ENCODE assay signal across 8 cellular contexts in genomic region chr12:12356886-12357696, GRCh38. TPM values are rescaled to one million over a fixed set of nuclear protein-coding genes. Genes with fewer than 3 reads are reported as not detected.
DNase-seq lines count a peak whose midpoint lies in the region; ATAC-seq and TF ChIP-seq lines count a peak whose summit lies in the region.

Gene BORCS5 (plus strand): TSS chr12:12357078. CDS start chr12:12357452, 374 bp downstream.

- CTCF ChIA-PET in naive thymus-derived CD4-positive, alpha-beta T cell (lab: Charles Lee), result interaction anchor here (0.5 to 2.5 kb wide), 21 partner anchors 10 to 801 kb away, joined by 3 to 13 read pairs (median 4); partner anchors contain the start of gene DUSP16

- H3K27ac Mint-ChIP-seq in activated T-helper 17 cell treated with anti-CD3 and anti-CD28 coated beads, Interleukin-2, amount 50 U/mL, for 72 hours, result peak within 1 kb of the TSS; percentile 94
- H3K27ac Mint-ChIP-seq in naive thymus-derived CD4-positive, alpha-beta T cell, result peak within 1 kb of the TSS; percentile 92 to 99 (median 98)
- peak within 1 kb of the TSS; percentile 99 for H3K27ac Mint-ChIP-seq in stimulated activated naive B cell treated with anti-CD40 and anti-IgM and Interleukin-4, amounts not matched to agents 10 μg/mL and 1 μg/mL and 100 μg/mL, for 72 hours

- H3K4me3 Mint-ChIP-seq in activated T-helper 17 cell treated with anti-CD3 and anti-CD28 coated beads, Interleukin-2, amount 50 U/mL, for 72 hours, result peak within 1 kb of the TSS; percentile 93
- peak within 1 kb of the TSS; percentile 90 to 99 (median 96) for H3K4me3 Mint-ChIP-seq in naive thymus-derived CD4-positive, alpha-beta T cell
- H3K4me3 Mint-ChIP-seq in stimulated activated naive B cell treated with anti-CD40 and anti-IgM and Interleukin-4, amounts not matched to agents 10 μg/mL and 1 μg/mL and 100 μg/mL, for 72 hours, result peak within 1 kb of the TSS; percentile 93 to 95

- no peaks in the 10 kb centered on the region for H3K9me3 ChIP-seq in naive thymus-derived CD4-positive, alpha-beta T cell (ENCODE audit: control insufficient read depth in 2 of 3, low read length in 3 of 3)

- H3K9me3 Mint-ChIP-seq in activated T-helper 17 cell treated with anti-CD3 and anti-CD28 coated beads, Interleukin-2, amount 50 U/mL, for 72 hours, result no peaks in the 10 kb centered on the region
- peaks cover 0 to 3% (median 0%) of the 10 kb centered on the region in 11 donors for H3K9me3 Mint-ChIP-seq in naive thymus-derived CD4-positive, alpha-beta T cell
- H3K9me3 Mint-ChIP-seq in stimulated activated naive B cell treated with anti-CD40 and anti-IgM and Interleukin-4, amounts not matched to agents 10 μg/mL and 1 μg/mL and 100 μg/mL, for 72 hours, result no peaks in the 10 kb centered on the region

- H3K36me3 ChIP-seq in naive thymus-derived CD4-positive, alpha-beta T cell (ENCODE audit: control insufficient read depth in 2 of 3, insufficient read depth in 3 of 3, low read length in 3 of 3), result peaks cover 0 to 4% (median 0%) of the 10 kb centered on the region in 3 experiments

- peaks cover 12% of the 10 kb centered on the region for H3K4me1 Mint-ChIP-seq in activated T-helper 17 cell treated with anti-CD3 and anti-CD28 coated beads, Interleukin-2, amount 50 U/mL, for 72 hours
- H3K4me1 Mint-ChIP-seq in naive thymus-derived CD4-positive, alpha-beta T cell, result peaks cover 31 to 74% (median 64%) of the 10 kb centered on the region in 7 donors
- H3K4me1 Mint-ChIP-seq in stimulated activated naive B cell treated with anti-CD40 and anti-IgM and Interleukin-4, amounts not matched to agents 10 μg/mL and 1 μg/mL and 100 μg/mL, for 72 hours, result peaks cover 14 to 24% of the 10 kb centered on the region in 2 donors

- H3K4me1 ChIP-seq in naive thymus-derived CD4-positive, alpha-beta T cell (ENCODE audit: control insufficient read depth in 2 of 2, insufficient read depth in 2 of 2, low read length in 2 of 2), result peaks cover 14 to 28% of the 10 kb centered on the region in 2 donors

- H3K4me3 ChIP-seq in naive thymus-derived CD4-positive, alpha-beta T cell (ENCODE audit: low read length), result peak within 1 kb of the TSS; percentile 85

- H3K27me3 Mint-ChIP-seq in activated T-helper 17 cell treated with anti-CD3 and anti-CD28 coated beads, Interleukin-2, amount 50 U/mL, for 72 hours, result no peaks in the 10 kb centered on the region
- H3K27me3 Mint-ChIP-seq in naive thymus-derived CD4-positive, alpha-beta T cell, result no peaks in the 10 kb centered on the region
- no peaks in the 10 kb centered on the region for H3K27me3 Mint-ChIP-seq in stimulated activated naive B cell treated with anti-CD40 and anti-IgM and Interleukin-4, amounts not matched to agents 10 μg/mL and 1 μg/mL and 100 μg/mL, for 72 hours

- intact Hi-C loops in naive thymus-derived CD4-positive, alpha-beta T cell (cut with micrococcal nuclease), result loop anchor here (1.0 to 10.0 kb wide), 22 partner anchors 8 to 1186 kb away; partner anchors contain the start of genes CDKN1B (in 2 of the 2), CREBL2 (in 2 of the 2), ETV6 (in 2 of the 2) and GPR19 (in 2 of the 2)

- POLR2A ChIA-PET in naive thymus-derived CD4-positive, alpha-beta T cell (lab: Charles Lee), result interaction anchor here (0.6 to 4.0 kb wide), 44 partner anchors 8 to 841 kb away, joined by 3 to 88 read pairs (median 4); partner anchors contain the start of genes CDKN1B, CREBL2, DUSP16 and ETV6

- peak within 1 kb of the TSS; percentile 99 for H3K27ac ChIP-seq in naive thymus-derived CD4-positive, alpha-beta T cell (ENCODE audit: low read depth, low read length)

- peak; percentile 92 for ATAC-seq in activated T-helper 17 cell treated with anti-CD3 and anti-CD28 coated beads, Interleukin-2, amount 50 U/mL, for 72 hours (replicated peaks)
- ATAC-seq in naive thymus-derived CD4-positive, alpha-beta T cell, result peak; percentile 96
- ATAC-seq in stimulated activated naive B cell treated with anti-CD40 and anti-IgM and Interleukin-4, amounts not matched to agents 10 μg/mL and 1 μg/mL and 100 μg/mL, for 72 hours (replicated peaks), result peak; percentile 91 to 95

- no peaks in the 10 kb centered on the region for H3K27me3 ChIP-seq in naive thymus-derived CD4-positive, alpha-beta T cell (ENCODE audit: control insufficient read depth in 2 of 2, insufficient read depth in 2 of 2, low read length in 2 of 2)

- TF ChIP-seq CTCF in LNCAP (IDR thresholded peaks at IDR 0.05), result peak; percentile 48; the same call in 1 of the 2 replicates

- DNase-seq in ELF-1 (ENCODE audit: low read depth, low spot score) (peak; percentile 97), GOT3 (lab: John Stamatoyannopoulos, UW) (peak; percentile 79), RPMI8226 (peak; percentile 100), fibroblast of gingiva (ENCODE audit: low read depth) (peak; percentile 91)
- DNase-seq in naive thymus-derived CD4-positive, alpha-beta T cell, result peak; percentile 94 to 99 (median 97)
- DNase-seq in stimulated activated naive B cell treated with anti-CD40 and anti-IgM and Interleukin-4, amounts not matched to agents 10 μg/mL and 1 μg/mL and 100 μg/mL, for 72 hours, result peak; percentile 98

- peaks cover 24% of the 10 kb centered on the region for H3K36me3 Mint-ChIP-seq in activated T-helper 17 cell treated with anti-CD3 and anti-CD28 coated beads, Interleukin-2, amount 50 U/mL, for 72 hours (ENCODE audit: low read depth)
- peaks cover 0 to 9% (median 7%) of the 10 kb centered on the region in 5 donors for H3K36me3 Mint-ChIP-seq in naive thymus-derived CD4-positive, alpha-beta T cell
- peaks cover 7 to 10% of the 10 kb centered on the region in 2 donors for H3K36me3 Mint-ChIP-seq in stimulated activated naive B cell treated with anti-CD40 and anti-IgM and Interleukin-4, amounts not matched to agents 10 μg/mL and 1 μg/mL and 100 μg/mL, for 72 hours

RNA-seq across cellular contexts. Expression of gene BORCS5, which starts in this region (rescaled TPM):
- total RNA-seq in activated T-helper 17 cell treated with anti-CD3 and anti-CD28 coated beads, Interleukin-2, amount 50 U/mL, for 72 hours, result 10 to 100 TPM; 26.1 to 43.8 TPM
- total RNA-seq in naive thymus-derived CD4-positive, alpha-beta T cell, result 10 to 100 TPM; 15.3 to 28.2 (median 22.1) TPM
- 10 to 100 TPM in 1 of 2 donors, 1 to 10 TPM in 1; 8.4 to 15.6 TPM for polyA plus RNA-seq in naive thymus-derived CD4-positive, alpha-beta T cell

Comparison
In these comparisons a context has a peak if more than half of its experiments do, and no peak if none do; other contexts are left out.
1. Peak in every context shown above with its lines: DNase-seq, ATAC-seq, H3K4me3 ChIP-seq and H3K27ac ChIP-seq.